ENCODE assay signal across 13 cellular contexts in genomic region chr7:36653011-36653670, GRCh38.
A peak's percentile ranks its signal among the peaks of the same experiment; 100 is the strongest.
DNase-seq lines count a peak whose midpoint lies in the region; ATAC-seq, FAIRE-seq and TF ChIP-seq lines count a peak whose summit lies in the region.
"Had no signal": no experiment of that assay in that cellular context is flagged by ENCODE, and none has a peak within 500 bp of the region (broad histone marks: within the 10 kb centered on the region; RNA-seq: fewer than 3 reads in every experiment).

No MANE protein-coding gene starts in this region.

- H3K36me3 ChIP-seq in bronchial epithelial cell (ENCODE audit: control insufficient read depth, insufficient read depth, low read length): no peaks in the 10 kb centered on the region
- no peaks in the 10 kb centered on the region for H3K36me3 ChIP-seq in left lung
- H3K36me3 ChIP-seq: BLaER1, gastrocnemius medialis, thyroid gland had no signal

- DNase-seq in AG09309 (ENCODE audit: low read depth) (peak; percentile 64), HTR-8/SVneo (ENCODE audit: insufficient read length, low spot score) (no peak), bronchial epithelial cell (ENCODE audit: low read depth) (peak; percentile 18), left lung (no peak), UCSD-AML1 (lab: John Stamatoyannopoulos, UW; ENCODE audit: unreplicated experiment) (no peak), GM19238 (ENCODE audit: insufficient read length, low spot score) (no peak)
- DNase-seq in effector CD4-positive, alpha-beta T cell: no peak
- DNase-seq: gastrocnemius medialis, NCI-H187 treated with DMSO at 0.1 percent for 48 hours, thyroid gland had no signal

- intact Hi-C loops in left lung (cut with DNase I): no loop called here

- ATAC-seq in left lung: peak; percentile 50
- ATAC-seq in GM18511 (IDR thresholded peaks at IDR 0.05; ENCODE audit: unreplicated experiment): no peak
- ATAC-seq: gastrocnemius medialis, Right ventricle myocardium inferior had no signal

- peaks cover 0 to 7% of the 10 kb centered on the region in 2 donors for H3K4me1 ChIP-seq in left lung
- H3K4me1 ChIP-seq: BLaER1, gastrocnemius medialis, thyroid gland had no signal

- no peak overlapping the region for H3K4me3 ChIP-seq in AG09309 (ENCODE audit: control insufficient read depth, low read depth, low read length)
- H3K4me3 ChIP-seq in bronchial epithelial cell (ENCODE audit: low read depth, low read length): no peak overlapping the region
- no peak overlapping the region for H3K4me3 ChIP-seq in left lung
- H3K4me3 ChIP-seq: BLaER1, gastrocnemius medialis, thyroid gland had no signal

- TF ChIP-seq CTCF in AG09309 (IDR thresholded peaks at IDR 0.05; ENCODE audit: control insufficient read depth, insufficient read depth, low read depth, low read length, missing control alignments) (no peak), bronchial epithelial cell (IDR thresholded peaks at IDR 0.05; ENCODE audit: insufficient read depth, low read length, severe bottlenecking) (no peak), left lung (IDR thresholded peaks at IDR 0.05) (no peak)

- H3K27ac ChIP-seq in left lung: no peak overlapping the region
- H3K27ac ChIP-seq: BLaER1, gastrocnemius medialis, thyroid gland had no signal

- no peaks in the 10 kb centered on the region for H3K27me3 ChIP-seq in bronchial epithelial cell (ENCODE audit: control insufficient read depth, insufficient read depth, low read length)
- H3K27me3 ChIP-seq in left lung: no peaks in the 10 kb centered on the region
- H3K27me3 ChIP-seq: BLaER1, gastrocnemius medialis, thyroid gland had no signal

- FAIRE-seq in HTR-8/SVneo (lab: Jason Lieb, UNC) (peak; percentile 20), bronchial epithelial cell (lab: Jason Lieb, UNC) (no peak)

- no peaks in the 10 kb centered on the region for H3K9me3 ChIP-seq in left lung
- H3K9me3 ChIP-seq: BLaER1, gastrocnemius medialis, thyroid gland had no signal

Comparison
In these comparisons a context has a peak if more than half of its experiments do, and no peak if none do; other contexts are left out.
1. DNase-seq: peak in AG09309 (single experiment) and bronchial epithelial cell (single experiment); none in HTR-8/SVneo (single experiment), left lung (0 of 2), UCSD-AML1 (single experiment), effector CD4-positive, alpha-beta T cell (single experiment) and GM19238 (single experiment).